ENCODE assay signal across 8 cellular contexts in genomic region chr1:64744492-64745180, GRCh38. TPM values are rescaled to one million over a fixed set of nuclear protein-coding genes. Genes with fewer than 3 reads are reported as not detected.
DNase-seq lines count a peak whose midpoint lies in the region; ATAC-seq and TF ChIP-seq lines count a peak whose summit lies in the region.

RAVER2 (plus strand) TSS chr1:64745075; CDS start chr1:64745173, 98 bp downstream.

- H3K4me1 ChIP-seq in foreskin keratinocyte (no peaks in the 10 kb centered on the region), neural progenitor cell (peaks cover 13% of the 10 kb centered on the region), thoracic aorta (ENCODE audit: control insufficient read depth in 1 of 2, low read depth in 2 of 2) (peaks cover 12 to 33% of the 10 kb centered on the region in 2 donors)

- peak within 1 kb of the TSS; percentile 28 for H3K9ac ChIP-seq in neural progenitor cell

- H4K20me1 ChIP-seq in neural progenitor cell (ENCODE audit: low read depth), result peaks cover 14% of the 10 kb centered on the region

- no peaks in the 10 kb centered on the region for H3K9me3 Mint-ChIP-seq in neural progenitor cell

- POLR2A ChIA-PET in RWPE1 (lab: Yijun Ruan, JAX; ENCODE audit: low non-redundant PET), result no interaction called here

- peak within 1 kb of the TSS; percentile 97 for H3K4me3 ChIP-seq in neural progenitor cell
- peak within 1 kb of the TSS; percentile 79 for H3K4me3 ChIP-seq in thoracic aorta

- no peaks in the 10 kb centered on the region for H3K36me3 ChIP-seq in neural progenitor cell
- H3K36me3 ChIP-seq in thoracic aorta, result no peaks in the 10 kb centered on the region

- peaks cover 6% of the 10 kb centered on the region for H3F3A ChIP-seq in neural progenitor cell (ENCODE audit: low read depth)

- peaks cover 37% of the 10 kb centered on the region for H3K79me2 ChIP-seq in neural progenitor cell (ENCODE audit: low read depth)

- DNase-seq in A172 (ENCODE audit: low spot score), result peak; percentile 42
- DNase-seq in HuH-7.5 (ENCODE audit: low spot score), result peak; percentile 58
- peak; percentile 58 for DNase-seq in RWPE1 (ENCODE audit: low spot score)
- DNase-seq in activated gamma-delta T cell treated with anti-CD3 and anti-CD28 coated beads, Interleukin-2, amount 50 U/mL, for 16 hours (ENCODE audit: low read depth), result peak; percentile 40
- DNase-seq in foreskin keratinocyte, result peak in 1 of 2 donors; percentile 33
- peak; percentile 92 for DNase-seq in neural progenitor cell (ENCODE audit: low spot score)
- peak; percentile 15 for DNase-seq in thoracic aorta (ENCODE audit: low spot score)

- TF ChIP-seq POLR2A in GM18505 (IDR thresholded peaks at IDR 0.05; ENCODE audit: borderline replicate concordance, extremely low read depth, insufficient read depth, insufficient read length), result no peak

- H3K9me3 ChIP-seq in neural progenitor cell (ENCODE audit: low read depth) (no peaks in the 10 kb centered on the region), thoracic aorta (no peaks in the 10 kb centered on the region)

- H3K36me3 Mint-ChIP-seq in neural progenitor cell, result no peaks in the 10 kb centered on the region

- H3K27ac ChIP-seq in RWPE1, result peak within 1 kb of the TSS; percentile 53
- no peak within 1 kb of the TSS for H3K27ac ChIP-seq in foreskin keratinocyte
- no peak within 1 kb of the TSS for H3K27ac ChIP-seq in neural progenitor cell
- H3K27ac ChIP-seq in thoracic aorta, result peak within 1 kb of the TSS; percentile 74 to 83

- ATAC-seq in GM18505 (IDR thresholded peaks at IDR 0.05; ENCODE audit: unreplicated experiment) (peak; percentile 54), foreskin keratinocyte (peak; percentile 85), thoracic aorta (ENCODE audit: insufficient number of reproducible peaks, low FRiP score, low read depth) (peak; percentile 83)

- H2AFZ ChIP-seq in neural progenitor cell (replicated peaks), result peak within 1 kb of the TSS; percentile 81

- H3K4me2 ChIP-seq in neural progenitor cell, result peak within 1 kb of the TSS; percentile 86

- H3K27me3 Mint-ChIP-seq in neural progenitor cell (ENCODE audit: insufficient read depth, low read depth), result peaks cover 2% of the 10 kb centered on the region

- no peaks in the 10 kb centered on the region for H3K27me3 ChIP-seq in foreskin keratinocyte
- peaks cover 10% of the 10 kb centered on the region for H3K27me3 ChIP-seq in neural progenitor cell
- no peaks in the 10 kb centered on the region for H3K27me3 ChIP-seq in thoracic aorta (replicated peaks; ENCODE audit: insufficient read depth)

- peak within 1 kb of the TSS; percentile 94 for H3K4me3 Mint-ChIP-seq in neural progenitor cell

- peaks cover 27% of the 10 kb centered on the region for H3K4me1 Mint-ChIP-seq in neural progenitor cell

- H3K27ac Mint-ChIP-seq in neural progenitor cell, result peak within 1 kb of the TSS; percentile 95

- TF ChIP-seq CTCF in RWPE1 (conservative IDR thresholded peaks at IDR 0.05; ENCODE audit: low read depth), result peak; percentile 48
- peak; percentile 66 for TF ChIP-seq CTCF in foreskin keratinocyte (conservative IDR thresholded peaks at IDR 0.05)
- peak; percentile 64 for TF ChIP-seq CTCF in neural progenitor cell (IDR thresholded peaks at IDR 0.05)
- TF ChIP-seq CTCF in thoracic aorta (IDR thresholded peaks at IDR 0.05), result peak; percentile 18

- CTCF ChIA-PET in RWPE1 (lab: Yijun Ruan, JAX), result interaction anchor here (0.6 to 0.7 kb wide), 3 partner anchors 35 to 1184 kb away, joined by 3 to 5 read pairs (median 3); no protein-coding TSS in a partner anchor

RNA-seq across cellular contexts. Expression of gene RAVER2, which starts in this region (rescaled TPM):
- total RNA-seq in A172 (2014; rRNA removed; shearing (Covaris generic)), result 18.0 and 18.6 TPM in 2 replicates
- total RNA-seq in foreskin keratinocyte (8.4 and 10.5 TPM in 2 replicates), neural progenitor cell (ENCODE audit: low replicate concordance) (26.8 and 37.2 TPM in 2 replicates), thoracic aorta (10 to 100 TPM; 17.2 to 18.3 TPM)
- polyA plus RNA-seq in foreskin keratinocyte, result 2.7 and 4.3 TPM in 2 replicates

Comparison
In these comparisons a context has a peak if more than half of its experiments do, and no peak if none do; other contexts are left out.
1. H3K27ac ChIP-seq: peak in RWPE1 (single experiment) and thoracic aorta (2 of 2); none in foreskin keratinocyte (single experiment) and neural progenitor cell (single experiment).
2. Peak in every context shown above with its lines, with median percentiles within 50 percentile points of each other: ATAC-seq and CTCF ChIP-seq.